In genomic region chr9:113298311-113298710, GRCh38 we compare ENCODE assay signal across 24 cellular contexts. TPM values are rescaled to one million over a fixed set of nuclear protein-coding genes. Genes with fewer than 3 reads are reported as not detected.
DNase-seq lines count a peak whose midpoint lies in the region; ATAC-seq, FAIRE-seq and TF ChIP-seq lines count a peak whose summit lies in the region.
"Had no signal": no experiment of that assay in that cellular context is flagged by ENCODE, and none has a peak within 500 bp of the region (broad histone marks: within the 10 kb centered on the region; RNA-seq: fewer than 3 reads in every experiment).

No MANE protein-coding gene starts in this region.

- no peaks in the 10 kb centered on the region for H3K9me3 ChIP-seq in MM.1S (replicated peaks; ENCODE audit: insufficient read depth, low read length)
- H3K9me3 ChIP-seq in adrenal gland (replicated peaks in 1 of 3) = no peaks in the 10 kb centered on the region
- H3K9me3 ChIP-seq: BLaER1, Caco-2, HAP-1 had no signal

- H3K4me1 ChIP-seq in MM.1S (ENCODE audit: low read length) = peaks cover 29% of the 10 kb centered on the region
- H3K4me1 ChIP-seq in adrenal gland (replicated peaks in 1 of 2) = no peaks in the 10 kb centered on the region
- H3K4me1 ChIP-seq: HAP-1 had no signal

- TF ChIP-seq CTCF in MM.1S (IDR thresholded peaks at IDR 0.05; ENCODE audit: low read length) = no peak
- no peak for TF ChIP-seq CTCF in adrenal gland (IDR thresholded peaks at IDR 0.05)

- peaks cover 23% of the 10 kb centered on the region for H3F3A ChIP-seq in MM.1S (ENCODE audit: insufficient read depth, low read length)

- no peaks in the 10 kb centered on the region for H4K20me1 ChIP-seq in MM.1S (ENCODE audit: insufficient read depth, low read length)
- H4K20me1 ChIP-seq: BLaER1 had no signal

- H3K4me3 ChIP-seq in MM.1S (ENCODE audit: low read length) = no peak overlapping the region
- no peak overlapping the region for H3K4me3 ChIP-seq in adrenal gland
- H3K4me3 ChIP-seq: BLaER1, GM23248, HAP-1 had no signal

- H3K9ac ChIP-seq in MM.1S (ENCODE audit: low read length) = peak overlapping the region; percentile 62
- H3K9ac ChIP-seq: BLaER1, GM23248 had no signal

- no peaks in the 10 kb centered on the region for H3K9me3 Mint-ChIP-seq in central memory CD8-positive, alpha-beta T cell
- H3K9me3 Mint-ChIP-seq: CD4-positive, CD25-positive, alpha-beta regulatory T cell; CD8-positive, alpha-beta T cell; HFFc6 had no signal

- no peaks in the 10 kb centered on the region for H3K4me1 Mint-ChIP-seq in central memory CD8-positive, alpha-beta T cell
- H3K4me1 Mint-ChIP-seq: B cell had no signal

- H3K36me3 Mint-ChIP-seq in central memory CD8-positive, alpha-beta T cell (ENCODE audit: insufficient read depth) = peaks cover 2% of the 10 kb centered on the region
- H3K36me3 Mint-ChIP-seq: CD4-positive, CD25-positive, alpha-beta regulatory T cell had no signal

- ATAC-seq in central memory CD8-positive, alpha-beta T cell (replicated peaks; ENCODE audit: extremely low read depth, poor library complexity, severe bottlenecking) = no peak
- ATAC-seq: CD8-positive, alpha-beta T cell had no signal

- intact Hi-C loops in adrenal gland (cut with DNase I) = no loop called here

- 84 to 91% (median 88%) methylated on average over 6 to 8 of the region's 8 CpGs for WGBS in adrenal gland, 4 donors

- H3K4me2 ChIP-seq in MM.1S (ENCODE audit: low read depth, low read length) = peak overlapping the region; percentile 81
- H3K4me2 ChIP-seq: BLaER1 had no signal

- no peaks in the 10 kb centered on the region for H3K79me2 ChIP-seq in MM.1S (ENCODE audit: low read length)

- no peaks in the 10 kb centered on the region for H3K36me3 ChIP-seq in MM.1S (replicated peaks; ENCODE audit: insufficient read depth, low read length)
- peaks cover 0 to 4% of the 10 kb centered on the region in 2 donors for H3K36me3 ChIP-seq in adrenal gland (replicated peaks in 1 of 2)

- H3K27ac ChIP-seq in MM.1S (ENCODE audit: low read length) (peak overlapping the region; percentile 93), adrenal gland (no peak overlapping the region)
- H3K27ac ChIP-seq: 22Rv1, BLaER1, C4-2B, GM23248 had no signal

- H3K27ac Mint-ChIP-seq in central memory CD8-positive, alpha-beta T cell (ENCODE audit: low read depth) = peak overlapping the region; percentile 55
- H3K27ac Mint-ChIP-seq: B cell; CD4-positive, CD25-positive, alpha-beta regulatory T cell; CD8-positive, alpha-beta T cell; HFFc6 had no signal

- H3K27me3 ChIP-seq in MM.1S (replicated peaks; ENCODE audit: insufficient read depth, low read length) (no peaks in the 10 kb centered on the region), adrenal gland (no peaks in the 10 kb centered on the region)
- H3K27me3 ChIP-seq: BLaER1 had no signal

- no peak for FAIRE-seq in GM19239 (lab: Jason Lieb, UNC)
- FAIRE-seq: A204.1, G401.6, GM12892 had no signal

- TF ChIP-seq POLR2A in adrenal gland (IDR thresholded peaks at IDR 0.05) = no peak

- DNase-seq in NCI-H146 (lab: John Stamatoyannopoulos, UW) (peak; percentile 45), NCI-H146 treated with DMSO at 0.1 percent for 48 hours (lab: John Stamatoyannopoulos, UW; ENCODE audit: unreplicated experiment) (no peak), MM.1S (no peak), NCI-H82 (lab: John Stamatoyannopoulos, UW) (peak; percentile 53), adrenal gland (no peak), NCI-H187 treated with DMSO at 0.1 percent for 48 hours (lab: John Stamatoyannopoulos, UW) (no peak), GM19239 (ENCODE audit: insufficient read length, low spot score) (no peak)
- DNase-seq in central memory CD8-positive, alpha-beta T cell (ENCODE audit: low spot score in 2 of 2) = no peak
- DNase-seq: Caco-2; CD4-positive, CD25-positive, alpha-beta regulatory T cell; CD8-positive, alpha-beta T cell; DND-41; GM23248; HFFc6 had no signal

- no peaks in the 10 kb centered on the region for H3K9me2 ChIP-seq in MM.1S (replicated peaks; ENCODE audit: insufficient read depth, low read length)

- H3K4me3 Mint-ChIP-seq in central memory CD8-positive, alpha-beta T cell = no peak overlapping the region
- H3K4me3 Mint-ChIP-seq: B cell; CD4-positive, CD25-positive, alpha-beta regulatory T cell; CD8-positive, alpha-beta T cell; HFFc6 had no signal

- H2AFZ ChIP-seq in MM.1S (ENCODE audit: low read length) = peak overlapping the region; percentile 57; the same call in 1 of the 2 replicates
- H2AFZ ChIP-seq: GM23248 had no signal

- H3K27me3 Mint-ChIP-seq in central memory CD8-positive, alpha-beta T cell = peaks cover 33% of the 10 kb centered on the region
- H3K27me3 Mint-ChIP-seq: CD4-positive, CD25-positive, alpha-beta regulatory T cell had no signal

RNA-seq across cellular contexts. Expression of gene RNF183, which starts 4.9 kb away (rescaled TPM):
- not detected for total RNA-seq in adrenal gland
- polyA plus RNA-seq in adrenal gland = under 1 TPM; 0.24 to 0.48 (median 0.29) TPM
- total RNA-seq: B cell; CD4-positive, CD25-positive, alpha-beta regulatory T cell; CD8-positive, alpha-beta T cell; GM23248; H4; HFFc6 had no signal
- polyA plus RNA-seq: AG04450; CD4-positive, CD25-positive, alpha-beta regulatory T cell; GM23248 had no signal

RNA-seq across cellular contexts. Expression of gene PRPF4, which starts 22.9 kb away (rescaled TPM):
- total RNA-seq in adrenal gland = 10 to 100 TPM; 14.3 to 36.5 (median 22.7) TPM
- polyA plus RNA-seq in adrenal gland = 10 to 100 TPM in 2 of 3 donors, 1 to 10 TPM in 1; 9.6 to 37.9 (median 11.7) TPM

RNA-seq across cellular contexts. Expression of gene CDC26, which starts 22.9 kb away (rescaled TPM):
- 10 to 100 TPM; 25.7 to 40.1 (median 28.5) TPM for total RNA-seq in adrenal gland
- polyA plus RNA-seq in adrenal gland = 10 to 100 TPM; 26.7 to 63.7 (median 29.8) TPM

RNA-seq across cellular contexts. Expression of gene WDR31, which starts 41.8 kb away (rescaled TPM):
- 10 to 100 TPM in 2 of 8 donors, 1 to 10 TPM in 6; 3.8 to 16.5 (median 7.5) TPM for total RNA-seq in adrenal gland
- polyA plus RNA-seq in adrenal gland = 10 to 100 TPM in 1 of 3 donors, 1 to 10 TPM in 2; 5.8 to 12.0 (median 9.3) TPM

RNA-seq across cellular contexts. Expression of gene BSPRY, which starts 51.0 kb away (rescaled TPM):
- total RNA-seq in adrenal gland = 10 to 100 TPM in 2 of 8 donors, 1 to 10 TPM in 6; 1.6 to 18.6 (median 6.0) TPM
- 1 to 10 TPM; 1.4 to 3.2 (median 1.5) TPM for polyA plus RNA-seq in adrenal gland
- total RNA-seq: CD8-positive, alpha-beta T cell; GM23248; H4; HFFc6 had no signal
- polyA plus RNA-seq: AG04450, GM23248 had no signal

Comparison
In these comparisons a context has a peak if more than half of its experiments do, and no peak if none do; other contexts are left out.
1. DNase-seq: peak in NCI-H146 (single experiment) and NCI-H82 (single experiment); none in NCI-H146 treated with DMSO at 0.1 percent for 48 hours (single experiment), MM.1S (single experiment), central memory CD8-positive, alpha-beta T cell (0 of 2), adrenal gland (0 of 7), NCI-H187 treated with DMSO at 0.1 percent for 48 hours (single experiment) and GM19239 (single experiment).